23 cellular contexts compared by ENCODE assay signal in genomic region chr9:129756191-129756590, GRCh38. TPM values are rescaled to one million over a fixed set of nuclear protein-coding genes. Genes with fewer than 3 reads are reported as not detected.
"Had no signal": no experiment of that assay in that cellular context is flagged by ENCODE, and none has a peak within 500 bp of the region (broad histone marks: within the 10 kb centered on the region; RNA-seq: fewer than 3 reads in every experiment).

No MANE protein-coding gene starts in this region.

- H3K9ac ChIP-seq: KMS-11 had no signal

- H3K4me3 ChIP-seq: K562, SJSA1, SK-N-MC had no signal

- H3K4me3 Mint-ChIP-seq: IgD-negative memory B cell had no signal

- H3K9me3 Mint-ChIP-seq: IgD-negative memory B cell had no signal

- H3K9me3 ChIP-seq: SJSA1 had no signal

- H3K27ac Mint-ChIP-seq: IgD-negative memory B cell had no signal

- DNase-seq: Kasumi-1, MM.1S, NCI-H1092 treated with DMSO at 0.1 percent for 48 hours, NCI-H1436, NCI-H187, NCI-H2029, NCI-H2081 treated with DMSO at 0.1 percent for 48 hours, NCI-H2171, NCI-H226, NCI-H446, NCI-H510A, NCI-H524 treated with DMSO at 0.1 percent for 48 hours, NCI-H69, NCI-H774, Right ventricle myocardium superior, RPMI8226, SIG-M5 had no signal

- H3K36me3 Mint-ChIP-seq: IgD-negative memory B cell had no signal

- ATAC-seq: HepG2, K562 had no signal

- H3K36me3 ChIP-seq: SJSA1 had no signal

- H3K4me2 ChIP-seq: KMS-11 had no signal

- H3K27ac ChIP-seq: KMS-11, SJSA1, SK-N-MC had no signal

- H3K27me3 ChIP-seq: SJSA1 had no signal

RNA-seq across cellular contexts. Expression of gene PTGES, which starts 3.3 kb away (rescaled TPM):
- total RNA-seq: K562 had no signal
- polyA plus RNA-seq: HepG2, IgD-negative memory B cell had no signal
